Comparison of ENCODE assay signal across 8 cellular contexts in genomic region chr11:124075841-124076571, GRCh38. TPM values are rescaled to one million over a fixed set of nuclear protein-coding genes. Genes with fewer than 3 reads are reported as not detected.
DNase-seq lines count a peak whose midpoint lies in the region; ATAC-seq and TF ChIP-seq lines count a peak whose summit lies in the region.

No MANE protein-coding gene starts in this region.

- H3K27ac Mint-ChIP-seq in activated naive CD4-positive, alpha-beta T cell treated with anti-CD3 and anti-CD28 coated beads, Interleukin-2, amount 10 ng/mL, durations not matched to agents 7 days and 5 days: no peak overlapping the region
- H3K27ac Mint-ChIP-seq in activated CD8-positive, alpha-beta T cell treated with anti-CD3 and anti-CD28 coated beads for 36 hours: no peak overlapping the region

- TF ChIP-seq CTCF in activated CD8-positive, alpha-beta T cell treated with anti-CD3 and anti-CD28 coated beads for 36 hours (IDR thresholded peaks at IDR 0.05): no peak

- peaks cover 11% of the 10 kb centered on the region for H3K4me1 Mint-ChIP-seq in activated naive CD4-positive, alpha-beta T cell treated with anti-CD3 and anti-CD28 coated beads, Interleukin-2, amount 10 ng/mL, durations not matched to agents 7 days and 5 days
- peaks cover 11% of the 10 kb centered on the region for H3K4me1 Mint-ChIP-seq in activated CD8-positive, alpha-beta T cell treated with anti-CD3 and anti-CD28 coated beads for 36 hours (ENCODE audit: low read depth)

- H3K4me2 ChIP-seq in skeletal muscle satellite cell (ENCODE audit: low read length): peak overlapping the region; percentile 90

- DNase-seq in activated naive CD4-positive, alpha-beta T cell treated with anti-CD3 and anti-CD28 coated beads, Interleukin-2, amount 10 ng/mL, durations not matched to agents 7 days and 5 days: peak; percentile 26
- DNase-seq in activated naive CD4-positive, alpha-beta T cell (lab: John Stamatoyannopoulos, UW): no peak
- DNase-seq in activated CD8-positive, alpha-beta T cell treated with anti-CD3 and anti-CD28 coated beads for 36 hours: peak; percentile 32
- peak; percentile 36 for DNase-seq in left cardiac atrium

- POLR2A ChIA-PET in activated CD8-positive, alpha-beta T cell treated with anti-CD3 and anti-CD28 coated beads for 36 hours (lab: Charles Lee): interaction anchor here (0.5 kb wide), 1 partner anchor 59 kb away, joined by 3 read pairs; no protein-coding TSS in a partner anchor

- peak; percentile 59 for ATAC-seq in HG02943 (IDR thresholded peaks at IDR 0.05; ENCODE audit: low read depth, unreplicated experiment)
- peak; percentile 52 for ATAC-seq in activated CD8-positive, alpha-beta T cell treated with anti-CD3 and anti-CD28 coated beads for 36 hours
- ATAC-seq in left cardiac atrium: peak; percentile 35 to 72
- no peak for ATAC-seq in HG02840 (IDR thresholded peaks at IDR 0.05; ENCODE audit: low FRiP score, unreplicated experiment)
- ATAC-seq in HG03108 (IDR thresholded peaks at IDR 0.05; ENCODE audit: unreplicated experiment): no peak

- peaks cover 10% of the 10 kb centered on the region for H3K4me1 ChIP-seq in skeletal muscle satellite cell (ENCODE audit: control insufficient read depth, insufficient read depth, low read length)

- peaks cover 46% of the 10 kb centered on the region for H3K27me3 Mint-ChIP-seq in activated naive CD4-positive, alpha-beta T cell treated with anti-CD3 and anti-CD28 coated beads, Interleukin-2, amount 10 ng/mL, durations not matched to agents 7 days and 5 days
- H3K27me3 Mint-ChIP-seq in activated CD8-positive, alpha-beta T cell treated with anti-CD3 and anti-CD28 coated beads for 36 hours: peaks cover 22% of the 10 kb centered on the region

- CTCF ChIA-PET in activated naive CD4-positive, alpha-beta T cell treated with anti-CD3 and anti-CD28 coated beads, Interleukin-2, amount 10 ng/mL, durations not matched to agents 7 days and 5 days (lab: Charles Lee): interaction anchor here (0.9 kb wide), 1 partner anchor 119 kb away, joined by 3 read pairs; no protein-coding TSS in a partner anchor
- CTCF ChIA-PET in activated CD8-positive, alpha-beta T cell treated with anti-CD3 and anti-CD28 coated beads for 36 hours (lab: Charles Lee): interaction anchor here (10.5 kb wide), 1 partner anchor 117 kb away, joined by 108 read pairs; no protein-coding TSS in a partner anchor

- no peaks in the 10 kb centered on the region for H3K9me3 Mint-ChIP-seq in activated naive CD4-positive, alpha-beta T cell treated with anti-CD3 and anti-CD28 coated beads, Interleukin-2, amount 10 ng/mL, durations not matched to agents 7 days and 5 days
- no peaks in the 10 kb centered on the region for H3K9me3 Mint-ChIP-seq in activated CD8-positive, alpha-beta T cell treated with anti-CD3 and anti-CD28 coated beads for 36 hours

- intact Hi-C loops in activated CD8-positive, alpha-beta T cell treated with anti-CD3 and anti-CD28 coated beads for 36 hours (cut with micrococcal nuclease): no loop called here
- intact Hi-C loops in left cardiac atrium (cut with DNase I): no loop called here

- peak overlapping the region; percentile 53 for H3K9ac ChIP-seq in skeletal muscle satellite cell (ENCODE audit: low read depth, low read length)

- no peaks in the 10 kb centered on the region for H3K36me3 ChIP-seq in skeletal muscle satellite cell (ENCODE audit: insufficient read depth, low read length)

- H3K4me3 ChIP-seq in skeletal muscle satellite cell (ENCODE audit: low read length): peak overlapping the region; percentile 87

- no peaks in the 10 kb centered on the region for H3K27me3 ChIP-seq in skeletal muscle satellite cell (ENCODE audit: control insufficient read depth, insufficient read depth, low read length)

- H3K9me3 ChIP-seq in skeletal muscle satellite cell (replicated peaks; ENCODE audit: low read length): no peaks in the 10 kb centered on the region

- peak overlapping the region; percentile 12 for H3K4me3 Mint-ChIP-seq in activated naive CD4-positive, alpha-beta T cell treated with anti-CD3 and anti-CD28 coated beads, Interleukin-2, amount 10 ng/mL, durations not matched to agents 7 days and 5 days
- peak overlapping the region; percentile 37 for H3K4me3 Mint-ChIP-seq in activated CD8-positive, alpha-beta T cell treated with anti-CD3 and anti-CD28 coated beads for 36 hours

- no peaks in the 10 kb centered on the region for H3K36me3 Mint-ChIP-seq in activated naive CD4-positive, alpha-beta T cell treated with anti-CD3 and anti-CD28 coated beads, Interleukin-2, amount 10 ng/mL, durations not matched to agents 7 days and 5 days
- no peaks in the 10 kb centered on the region for H3K36me3 Mint-ChIP-seq in activated CD8-positive, alpha-beta T cell treated with anti-CD3 and anti-CD28 coated beads for 36 hours (ENCODE audit: low read depth)

RNA-seq across cellular contexts. Expression of gene OR10G7, which starts 34.9 kb away (rescaled TPM):
- total RNA-seq in activated CD8-positive, alpha-beta T cell treated with anti-CD3 and anti-CD28 coated beads for 36 hours: not detected
- not detected for total RNA-seq in left cardiac atrium
- not detected in 2 replicates for total RNA-seq in skeletal muscle satellite cell (2012; rRNA removed)

RNA-seq across cellular contexts. Expression of gene VWA5A, which starts 39.2 kb away (rescaled TPM):
- 1 to 10 TPM; 4.4 TPM for total RNA-seq in activated CD8-positive, alpha-beta T cell treated with anti-CD3 and anti-CD28 coated beads for 36 hours
- total RNA-seq in left cardiac atrium: 1 to 10 TPM; 5.4 to 7.6 TPM
- 5.7 and 6.1 TPM in 2 replicates for total RNA-seq in skeletal muscle satellite cell (2012; rRNA removed)

RNA-seq across cellular contexts. Expression of gene OR10G8, which starts 49.4 kb away (rescaled TPM):
- total RNA-seq in activated CD8-positive, alpha-beta T cell treated with anti-CD3 and anti-CD28 coated beads for 36 hours: not detected
- total RNA-seq in left cardiac atrium: not detected
- not detected in 2 replicates for total RNA-seq in skeletal muscle satellite cell (2012; rRNA removed)

RNA-seq across cellular contexts. Expression of gene OR10G9, which starts 53.2 kb away (rescaled TPM):
- total RNA-seq in activated CD8-positive, alpha-beta T cell treated with anti-CD3 and anti-CD28 coated beads for 36 hours: not detected
- total RNA-seq in left cardiac atrium: not detected
- not detected in 2 replicates for total RNA-seq in skeletal muscle satellite cell (2012; rRNA removed)

Comparison
In these comparisons a context has a peak if more than half of its experiments do, and no peak if none do; other contexts are left out.
1. DNase-seq: peak in activated naive CD4-positive, alpha-beta T cell treated with anti-CD3 and anti-CD28 coated beads, Interleukin-2, amount 10 ng/mL, durations not matched to agents 7 days and 5 days (single experiment), activated CD8-positive, alpha-beta T cell treated with anti-CD3 and anti-CD28 coated beads for 36 hours (single experiment) and left cardiac atrium (single experiment); none in activated naive CD4-positive, alpha-beta T cell (0 of 4).
2. ATAC-seq: peak in HG02943 (single experiment), activated CD8-positive, alpha-beta T cell treated with anti-CD3 and anti-CD28 coated beads for 36 hours (single experiment) and left cardiac atrium (2 of 2); none in HG02840 (single experiment) and HG03108 (single experiment).